In genomic region chr5:16913187-16913839, GRCh38 we compare ENCODE assay signal across 17 cellular contexts. TPM values are rescaled to one million over a fixed set of nuclear protein-coding genes. Genes with fewer than 3 reads are reported as not detected.
DNase-seq lines count a peak whose midpoint lies in the region; ATAC-seq, FAIRE-seq and TF ChIP-seq lines count a peak whose summit lies in the region.
"Had no signal": no experiment of that assay in that cellular context is flagged by ENCODE, and none has a peak within 500 bp of the region (broad histone marks: within the 10 kb centered on the region; RNA-seq: fewer than 3 reads in every experiment).

No MANE protein-coding gene starts in this region.

- ATAC-seq in PC-3: no peak
- ATAC-seq in GM18498 (IDR thresholded peaks at IDR 0.05; ENCODE audit: unreplicated experiment): no peak
- ATAC-seq in GM21717 (IDR thresholded peaks at IDR 0.05; ENCODE audit: unreplicated experiment): no peak
- ATAC-seq: GM23338, left lobe of liver had no signal

- CTCF ChIA-PET in PC-3 (lab: Charles Lee): no interaction called here
- CTCF ChIA-PET in H1 (lab: Charles Lee; ENCODE audit: partially characterized antibody): interaction anchor here (0.7 to 2.7 kb wide), 9 partner anchors 8 to 177 kb away, joined by 3 to 8 read pairs (median 4); no protein-coding TSS in a partner anchor

- no peak overlapping the region for H2BK5ac ChIP-seq in H1 (ENCODE audit: low read depth, low read length)

- H3K9me2 ChIP-seq in PC-3 (replicated peaks; ENCODE audit: low read length): no peaks in the 10 kb centered on the region

- intact Hi-C loops in PC-3 (cut with micrococcal nuclease): no loop called here

- no peak overlapping the region for H3K9ac ChIP-seq in PC-3 (ENCODE audit: low read length)
- no peak overlapping the region; a peak in 1 of 7 replicates for H3K9ac ChIP-seq in H1 (replicated peaks in 1 of 4; ENCODE audit: extremely low read depth in 1 of 4, low read depth in 3 of 4, low read length in 3 of 4)
- H3K9ac ChIP-seq in mucosa of rectum (ENCODE audit: low read depth in 1 of 2, low read length in 2 of 2): peak overlapping the region; percentile 4 to 62

- FAIRE-seq in H1 (lab: Jason Lieb, UNC) (no peak), urothelium cell line (lab: Jason Lieb, UNC) (no peak)

- H3K79me2 ChIP-seq in PC-3 (ENCODE audit: low read length) (peaks cover 97% of the 10 kb centered on the region), H1 (ENCODE audit: control insufficient read depth in 1 of 2, insufficient read depth in 2 of 2, low read length in 2 of 2) (peaks cover 0 to 88% of the 10 kb centered on the region in 2 experiments; a peak in 3 of 4 replicates)

- no peak overlapping the region for H2BK12ac ChIP-seq in H1 (ENCODE audit: low read depth, low read length)

- no peak overlapping the region for H4K8ac ChIP-seq in H1 (ENCODE audit: extremely low read depth, insufficient read depth, low read length)

- TF ChIP-seq POLR2A in H1 (IDR thresholded peaks at IDR 0.05; ENCODE audit: control extremely low read depth in 1 of 2, low read depth in 2 of 2, low read length in 2 of 2): no peak

- no peak overlapping the region for H3K14ac ChIP-seq in H1 (ENCODE audit: insufficient read length)

- H3K4me2 ChIP-seq in PC-3 (ENCODE audit: low read length): peak overlapping the region; percentile 30
- no peak overlapping the region for H3K4me2 ChIP-seq in H1 (ENCODE audit: insufficient read depth in 1 of 2, low read depth in 2 of 2, low read length in 2 of 2)
- H3K4me2 ChIP-seq: GM23338 had no signal

- peaks cover 49% of the 10 kb centered on the region for H3K4me1 ChIP-seq in PC-3 (ENCODE audit: insufficient read depth, low read length)
- peaks cover 0 to 2% (median 0%) of the 10 kb centered on the region in 4 experiments; a peak in 1 of 7 replicates for H3K4me1 ChIP-seq in H1 (replicated peaks in 1 of 4; ENCODE audit: control insufficient read depth in 3 of 4, insufficient read depth in 4 of 4, low read length in 3 of 4)
- H3K4me1 ChIP-seq in mucosa of rectum (ENCODE audit: control insufficient read depth in 2 of 2, insufficient read depth in 2 of 2, low read length in 2 of 2): peaks cover 11 to 27% of the 10 kb centered on the region in 2 donors

- no peak overlapping the region for H2BK20ac ChIP-seq in H1 (ENCODE audit: low read length)

- no peak overlapping the region for H4K91ac ChIP-seq in H1 (replicated peaks; ENCODE audit: insufficient read length, low read length)

- H3K27me3 ChIP-seq in PC-3 (ENCODE audit: low read length) (no peaks in the 10 kb centered on the region), H1 (replicated peaks in 1 of 4; ENCODE audit: control insufficient read depth in 3 of 4, extremely low read depth in 1 of 4, insufficient read depth in 3 of 4, low read length in 3 of 4) (no peaks in the 10 kb centered on the region), mucosa of rectum (ENCODE audit: control insufficient read depth in 2 of 2, insufficient read depth in 2 of 2, low read length in 2 of 2) (no peaks in the 10 kb centered on the region)

- no peak for TF ChIP-seq RAD21 in H1 (IDR thresholded peaks at IDR 0.05 in 1 of 2, conservative IDR thresholded peaks at IDR 0.05 in 1 of 2; ENCODE audit: low read depth in 2 of 2, low read length in 2 of 2)

- POLR2A ChIA-PET in PC-3 (lab: Charles Lee; ENCODE audit: unreplicated experiment): no interaction called here
- POLR2A ChIA-PET in H1 (lab: Charles Lee; ENCODE audit: partially characterized antibody): interaction anchor here (1.0 to 1.3 kb wide), 2 partner anchors 13 to 18 kb away, joined by 3 to 5 read pairs; no protein-coding TSS in a partner anchor

- TF ChIP-seq EP300 in H1 (IDR thresholded peaks at IDR 0.05; ENCODE audit: borderline replicate concordance in 1 of 2, low read depth in 2 of 2, low read length in 2 of 2): no peak

- H3K18ac ChIP-seq in H1 (ENCODE audit: extremely low read depth, low read length): no peak overlapping the region

- H3K4ac ChIP-seq in H1 (replicated peaks; ENCODE audit: insufficient read length, low read depth, low read length): no peak overlapping the region

- H2AK5ac ChIP-seq in H1 (ENCODE audit: low read depth, low read length): no peak overlapping the region

- H2AFZ ChIP-seq in PC-3 (ENCODE audit: low read length): no peak overlapping the region
- H2AFZ ChIP-seq in H1 (ENCODE audit: low read length): no peak overlapping the region
- H2AFZ ChIP-seq: GM23338 had no signal

- peak overlapping the region; percentile 54 for H3K27ac ChIP-seq in PC-3 (ENCODE audit: low read length)
- no peak overlapping the region for H3K27ac ChIP-seq in H1 (ENCODE audit: low read depth, low read length)
- H3K27ac ChIP-seq in mucosa of rectum (ENCODE audit: low read depth in 2 of 2, low read length in 2 of 2): peak overlapping the region; percentile 86 to 88
- H3K27ac ChIP-seq: C4-2B, thoracic aorta had no signal

- no TSS peak for BruUV-seq in PC-3 (replicated peaks; lab: Mats Ljungman, UMichigan)

- DNase-seq in PC-3 (peak; percentile 83), H1 (ENCODE audit: low read depth in 1 of 2, low spot score in 2 of 2) (no peak), urothelium cell line (ENCODE audit: low spot score) (peak; percentile 58), SIG-M5 treated with dmso at 0.1 percent for 504 hours (lab: John Stamatoyannopoulos, UW; ENCODE audit: unreplicated experiment) (no peak)
- DNase-seq in stimulated activated CD4-positive, alpha-beta T cell treated with anti-CD3 and anti-CD28 coated beads, Interleukin-2, amount 100 ng/mL, for 24 hours: no peak
- DNase-seq: activated gamma-delta T cell treated with Interleukin-2 at 50 U/mL for 16 hours, aorta, cortex of kidney, DMS79, MM.1S had no signal

- no peak for TF ChIP-seq CTCF in PC-3 (conservative IDR thresholded peaks at IDR 0.05; ENCODE audit: low read depth, low read length)
- TF ChIP-seq CTCF in H1 (IDR thresholded peaks at IDR 0.05; ENCODE audit: control extremely low read depth in 1 of 3, insufficient read depth in 1 of 3, low read depth in 1 of 3, low read length in 3 of 3): no peak

- H3K9me3 ChIP-seq in PC-3 (ENCODE audit: low read length): no peaks in the 10 kb centered on the region
- no peaks in the 10 kb centered on the region for H3K9me3 ChIP-seq in H1 (ENCODE audit: insufficient read depth in 2 of 2, low read depth in 1 of 2, low read length in 1 of 2)
- no peaks in the 10 kb centered on the region for H3K9me3 ChIP-seq in mucosa of rectum (ENCODE audit: control insufficient read depth in 2 of 2, low read length in 2 of 2)
- H3K9me3 ChIP-seq: thoracic aorta had no signal

- H2BK15ac ChIP-seq in H1 (ENCODE audit: low read length): no peak overlapping the region

- peaks cover 16% of the 10 kb centered on the region for H3K79me1 ChIP-seq in H1 (ENCODE audit: low read depth, low read length)

- no peaks in the 10 kb centered on the region; the same call in 1 of the 2 replicates for H3K23me2 ChIP-seq in H1 (ENCODE audit: low read depth, low read length)

- no peak overlapping the region for H4K5ac ChIP-seq in H1 (ENCODE audit: insufficient read length, low read depth, low read length)

- peak overlapping the region; percentile 55 for H3K23ac ChIP-seq in H1 (ENCODE audit: insufficient read length)

- no peak overlapping the region for H2BK120ac ChIP-seq in H1 (replicated peaks; ENCODE audit: low read depth, low read length)

- no peak overlapping the region for H3K56ac ChIP-seq in H1 (replicated peaks; ENCODE audit: insufficient read length, low read depth, low read length)

- H3F3A ChIP-seq in PC-3 (ENCODE audit: low read length, unreplicated experiment): peaks cover 5% of the 10 kb centered on the region

- 90% methylated on average over 4 of the region's 4 CpGs; no CpG with 5 or more reads in 1 of the 2 experiments for WGBS in H1 (ENCODE audit: extremely low coverage in 1 of 2, insufficient coverage in 1 of 2, insufficient read length in 1 of 2, insufficient replicate concordance in 2 of 2, low coverage in 1 of 2, low lambda C conversion rate in 2 of 2, missing lambda C conversion rate in 1 of 2), 2 experiments

- peak overlapping the region; percentile 0; the same call in 1 of the 2 replicates for H3K4me3 ChIP-seq in PC-3 (ENCODE audit: low read length)
- H3K4me3 ChIP-seq in H1 (ENCODE audit: extremely low read depth in 1 of 4, insufficient read depth in 2 of 4, low read depth in 3 of 4, low read length in 4 of 4): no peak overlapping the region
- H3K4me3 ChIP-seq in mucosa of rectum (ENCODE audit: low read length in 2 of 2): peak overlapping the region; percentile 53 to 61
- H3K4me3 ChIP-seq: GM23338, thoracic aorta had no signal

- peaks cover 49% of the 10 kb centered on the region for H4K20me1 ChIP-seq in PC-3 (ENCODE audit: low read length)
- H4K20me1 ChIP-seq in H1 (replicated peaks in 1 of 2; ENCODE audit: control insufficient read depth in 1 of 2, insufficient read depth in 2 of 2, low read length in 2 of 2): peaks cover 1 to 2% of the 10 kb centered on the region in 2 experiments

- H3K36me3 ChIP-seq in PC-3 (ENCODE audit: low read depth, low read length): peaks cover 6% of the 10 kb centered on the region
- H3K36me3 ChIP-seq in H1 (ENCODE audit: control insufficient read depth in 2 of 4, insufficient read depth in 4 of 4, low read length in 3 of 4): no peaks in the 10 kb centered on the region
- no peaks in the 10 kb centered on the region for H3K36me3 ChIP-seq in mucosa of rectum (ENCODE audit: control insufficient read depth in 2 of 2, insufficient read depth in 2 of 2, low read length in 2 of 2)
- H3K36me3 ChIP-seq: thoracic aorta had no signal

TF ChIP-seq in H1, 55 proteins besides CTCF, POLR2A, EP300 and RAD21 (continues in another document):
- TF ChIP-seq SAP30 (IDR thresholded peaks at IDR 0.05; ENCODE audit: insufficient read depth, insufficient replicate concordance, low read length) (no peak), JUND (IDR thresholded peaks at IDR 0.05; ENCODE audit: low read length) (no peak), SIX5 (IDR thresholded peaks at IDR 0.05; ENCODE audit: low read depth, low read length) (no peak), SRF (IDR thresholded peaks at IDR 0.05; ENCODE audit: low read depth, low read length) (no peak), TAF1 (IDR thresholded peaks at IDR 0.05; ENCODE audit: low read depth, low read length) (no peak), PHF8 (conservative IDR thresholded peaks at IDR 0.05; ENCODE audit: low read depth, low read length) (no peak)

RNA-seq across cellular contexts. Expression of gene MYO10, which starts 22.8 kb away (rescaled TPM):
- 52.3 and 72.3 TPM in 2 replicates for total RNA-seq in PC-3 (2014; rRNA removed)
- total RNA-seq in H1 (2021; fragmentation: NEBNext Ultra II Directional; extraction: Animal tissue kit (Norgen Biotek cat#: 25700)): 107 and 114 TPM in 2 replicates
- polyA plus RNA-seq in H1 (2011; rRNA removed): 21.5 and 47.9 TPM in 2 replicates
- 40.4 TPM for polyA plus RNA-seq in H1 (2011; cell fraction: cytosol; rRNA removed)
- 83.2 TPM for polyA plus RNA-seq in H1 (2011; cell fraction: nucleus; rRNA removed)
- polyA plus RNA-seq in H1 (2012, experiment 1 of 2): 68.8 to 86.4 TPM (median 79.6 TPM) in 4 replicates
- 9.5 TPM for polyA plus RNA-seq in H1 (2012, experiment 2 of 2)
- polyA plus RNA-seq in H1 (2013, experiment 1 of 2): 50.2 TPM
- polyA plus RNA-seq in H1 (2013, experiment 2 of 2): 46.3 TPM
- polyA minus RNA-seq in H1 (2011; rRNA and poly(A)+ RNA removed): 70.3 and 76.3 TPM in 2 replicates
- 69.5 TPM for polyA minus RNA-seq in H1 (2011; cell fraction: cytosol; rRNA and poly(A)+ RNA removed)
- polyA minus RNA-seq in H1 (2011; cell fraction: nucleus; rRNA and poly(A)+ RNA removed): 106 TPM

Comparison
In these comparisons a context has a peak if more than half of its experiments do, and no peak if none do; other contexts are left out.
1. DNase-seq: peak in PC-3 (single experiment) and urothelium cell line (single experiment); none in H1 (0 of 2), SIG-M5 treated with dmso at 0.1 percent for 504 hours (single experiment) and stimulated activated CD4-positive, alpha-beta T cell treated with anti-CD3 and anti-CD28 coated beads, Interleukin-2, amount 100 ng/mL, for 24 hours (0 of 2).
2. H3K4me3 ChIP-seq: peak in PC-3 (single experiment) and mucosa of rectum (2 of 2); none in H1 (0 of 4).
3. H3K9ac ChIP-seq: peak in mucosa of rectum (2 of 2); none in PC-3 (single experiment) and H1 (0 of 4).